36 cellular contexts compared by ENCODE assay signal in genomic region chr5:154063372-154063771, GRCh38.
"Had no signal": no experiment of that assay in that cellular context is flagged by ENCODE, and none has a peak within 500 bp of the region (broad histone marks: within the 10 kb centered on the region; RNA-seq: fewer than 3 reads in every experiment).

No MANE protein-coding gene starts in this region.

- DNase-seq: Karpas-422, Kasumi-1, MG63, MM.1S, MV-4-11, NCI-H1048, NCI-H1092, NCI-H1092 treated with DMSO at 0.1 percent for 48 hours, NCI-H1105, NCI-H1105 treated with DMSO at 0.1 percent for 48 hours, NCI-H1417, NCI-H1417 treated with DMSO at 0.1 percent for 48 hours, NCI-H1436, NCI-H1436 treated with DMSO at 0.1 percent for 48 hours, NCI-H146, NCI-H1694, NCI-H1694 treated with DMSO at 0.1 percent for 48 hours, NCI-H187, NCI-H187 treated with DMSO at 0.1 percent for 48 hours, NCI-H1930, NCI-H2029, NCI-H2029 treated with DMSO at 0.1 percent for 48 hours, NCI-H2081, NCI-H2081 treated with DMSO at 0.1 percent for 48 hours, NCI-H2107, NCI-H2171, NCI-H2171 treated with DMSO at 0.1 percent for 48 hours, NCI-H2227 treated with DMSO at 0.1 percent for 48 hours, NCI-H226, NCI-H345, NCI-H446, NCI-H446 treated with DMSO at 0.1 percent for 48 hours, NCI-H510A, NCI-H510A treated with DMSO at 0.1 percent for 48 hours, NCI-H524, NCI-H524 treated with DMSO at 0.1 percent for 48 hours had no signal

- H3K9me3 ChIP-seq: MG63 had no signal

- H3K36me3 ChIP-seq: MG63 had no signal

- H3K4me3 ChIP-seq: MG63 had no signal
